ENCODE assay signal across 1 cellular context in genomic region chr10:44310762-44311562, GRCh38.
TF ChIP-seq lines count a peak whose summit lies in the region.

No MANE protein-coding gene starts in this region.

TF ChIP-seq in H1, 55 proteins besides CTCF, POLR2A, EP300 and RAD21 (continued from another document):
- TF ChIP-seq RFX5 (IDR thresholded peaks at IDR 0.05; ENCODE audit: borderline replicate concordance, low read depth, low read length) (no peak), BACH1 (IDR thresholded peaks at IDR 0.05; ENCODE audit: low read length) (0 out of 2 replicates have a peak, but pooled peaks have one; percentile 2), ASH2L (IDR thresholded peaks at IDR 0.05; ENCODE audit: low read length) (peak; percentile 57), E2F6 (IDR thresholded peaks at IDR 0.05) (peak; percentile 92), CEBPB (IDR thresholded peaks at IDR 0.05; ENCODE audit: low read depth, low read length) (no peak), HDAC2 (IDR thresholded peaks at IDR 0.05; ENCODE audit: borderline replicate concordance in 1 of 2, low read depth in 2 of 2, low read length in 2 of 2) (no peak), KDM4A (IDR thresholded peaks at IDR 0.05; ENCODE audit: low read depth, low read length, severe bottlenecking) (peak; percentile 51), RBBP5 (IDR thresholded peaks at IDR 0.05; ENCODE audit: borderline replicate concordance, low read depth, low read length) (peak; percentile 72; the same call in 1 of the 2 replicates), SP2 (IDR thresholded peaks at IDR 0.05; ENCODE audit: low read length) (no peak), NRF1 (IDR thresholded peaks at IDR 0.05; ENCODE audit: low read depth, low read length) (no peak), MAX (IDR thresholded peaks at IDR 0.05) (peak; percentile 97), PHF8 (conservative IDR thresholded peaks at IDR 0.05; ENCODE audit: low read depth, low read length) (no peak; the same call in 1 of the 2 replicates), TBP (IDR thresholded peaks at IDR 0.05; ENCODE audit: low read depth, low read length) (no peak), CHD2 (IDR thresholded peaks at IDR 0.05; ENCODE audit: low read length) (no peak), RNF2 (IDR thresholded peaks at IDR 0.05; ENCODE audit: borderline replicate concordance, low read depth, low read length, missing control alignments, poor library complexity, severe bottlenecking) (no peak), SAP30 (IDR thresholded peaks at IDR 0.05; ENCODE audit: insufficient read depth, insufficient replicate concordance, low read length) (no peak), SUZ12 (IDR thresholded peaks at IDR 0.05; ENCODE audit: low read length) (no peak), JUN (IDR thresholded peaks at IDR 0.05; ENCODE audit: low read depth, low read length) (no peak), YY1 (IDR thresholded peaks at IDR 0.05; ENCODE audit: low read depth, low read length) (peak; percentile 66; the same call in 1 of the 2 replicates), TAF7 (optimal IDR thresholded peaks at IDR 0.05; ENCODE audit: borderline replicate concordance, low read depth, low read length) (no peak), SP4 (IDR thresholded peaks at IDR 0.05; ENCODE audit: low read length) (peak; percentile 50; the same call in 1 of the 2 replicates), SP1 (IDR thresholded peaks at IDR 0.05; ENCODE audit: low read depth, low read length) (no peak), TAF1 (IDR thresholded peaks at IDR 0.05; ENCODE audit: low read depth, low read length) (peak; percentile 55), CTBP2 (IDR thresholded peaks at IDR 0.05; ENCODE audit: borderline replicate concordance, insufficient read depth, insufficient read length, low read length) (no peak), CBX8 (IDR thresholded peaks at IDR 0.05; ENCODE audit: borderline replicate concordance, low read depth, low read length) (no peak), FOSL1 (IDR thresholded peaks at IDR 0.05; ENCODE audit: insufficient read depth, low read depth, low read length) (no peak), CHD7 (IDR thresholded peaks at IDR 0.05; ENCODE audit: insufficient replicate concordance, low read length) (no peak), BCL11A (IDR thresholded peaks at IDR 0.05; ENCODE audit: low read depth in 2 of 2, low read length in 2 of 2) (no peak), GABPA (IDR thresholded peaks at IDR 0.05; ENCODE audit: borderline replicate concordance, insufficient read depth, low read length) (0 out of 2 replicates have a peak, but pooled peaks have one; percentile 43), MAFK (IDR thresholded peaks at IDR 0.05; ENCODE audit: low read depth, low read length) (no peak), SRF (IDR thresholded peaks at IDR 0.05; ENCODE audit: low read depth, low read length) (no peak), BRCA1 (IDR thresholded peaks at IDR 0.05; ENCODE audit: low read depth, low read length) (no peak), TEAD4 (IDR thresholded peaks at IDR 0.05; ENCODE audit: low read depth, low read length) (0 out of 2 replicates have a peak, but pooled peaks have one; percentile 12), TCF12 (IDR thresholded peaks at IDR 0.05; ENCODE audit: low read depth, low read length) (0 out of 2 replicates have a peak, but pooled peaks have one; percentile 15)
